ENCODE assay signal across 27 cellular contexts in the genomic region with DNA sequence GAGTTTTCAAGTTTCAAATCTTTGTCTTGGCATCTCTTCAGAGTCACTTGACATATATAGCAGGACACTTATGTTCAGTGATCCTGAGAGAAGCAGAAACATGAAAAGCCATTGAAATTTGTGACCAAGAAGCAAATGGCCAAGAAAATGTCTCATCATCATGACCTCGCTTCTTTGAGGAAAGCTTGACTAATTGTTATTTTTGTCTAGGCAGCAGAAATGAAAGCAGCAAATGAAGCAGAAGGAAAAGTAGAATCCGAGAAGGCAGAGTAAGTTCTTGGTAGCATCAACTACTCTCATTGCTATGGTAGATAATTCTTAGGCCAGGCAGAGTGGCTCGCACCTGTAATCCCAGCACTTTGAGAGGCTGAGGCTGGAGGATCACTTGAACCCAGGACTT.
"Had no signal": no experiment of that assay in that cellular context is flagged by ENCODE, and none has a peak within 500 bp of the region (broad histone marks: within the 10 kb centered on the region; RNA-seq: fewer than 3 reads in every experiment).

No MANE protein-coding gene starts in this region.

- H3K36me3 ChIP-seq: colonic mucosa, esophagus muscularis mucosa, esophagus squamous epithelium, gastrocnemius medialis, heart left ventricle, heart right ventricle had no signal

- H3K4me3 ChIP-seq: colonic mucosa, coronary artery, dorsolateral prefrontal cortex, esophagus muscularis mucosa, esophagus squamous epithelium, gastrocnemius medialis, gastroesophageal sphincter, heart left ventricle, heart right ventricle had no signal

- DNase-seq: colonic mucosa; cortex of kidney; dermis blood vessel endothelial cell; dorsolateral prefrontal cortex; effector CD4-positive, alpha-beta T cell; effector CD8-positive, alpha-beta T cell; effector memory CD4-positive, alpha-beta T cell; effector memory CD8-positive, alpha-beta T cell; endodermal cell; esophagus squamous epithelium; foreskin fibroblast; foreskin melanocyte; gastrocnemius medialis; glutamatergic neuron; head of caudate nucleus; heart left ventricle; heart right ventricle had no signal

- ATAC-seq: effector memory CD8-positive, alpha-beta T cell; esophagus mucosa; gastrocnemius medialis; gastroesophageal sphincter; heart left ventricle; heart right ventricle had no signal

- H3K9me3 ChIP-seq: colonic mucosa, esophagus muscularis mucosa, esophagus squamous epithelium, gastrocnemius medialis, gastroesophageal sphincter, heart left ventricle, heart right ventricle had no signal

- H3K27ac ChIP-seq: colonic mucosa, coronary artery, dorsolateral prefrontal cortex, epithelial cell of prostate, esophagus muscularis mucosa, esophagus squamous epithelium, foreskin keratinocyte, gastrocnemius medialis, gastroesophageal sphincter, heart left ventricle, heart right ventricle had no signal

- H3K4me1 ChIP-seq: colonic mucosa, esophagus muscularis mucosa, gastroesophageal sphincter, heart right ventricle had no signal

- FAIRE-seq: colon, endometrium, endothelial cell of umbilical vein, frontal cortex had no signal

- H3K27me3 ChIP-seq: colonic mucosa, esophagus muscularis mucosa, foreskin keratinocyte, gastrocnemius medialis, gastroesophageal sphincter, heart left ventricle, heart right ventricle had no signal
